In genomic region chr5:82873452-82873851, GRCh38 we compare ENCODE assay signal across 2 cellular contexts.
A peak's percentile ranks its signal among the peaks of the same experiment; 100 is the strongest.
TF ChIP-seq lines count a peak whose summit lies in the region.

No MANE protein-coding gene starts in this region.

TF ChIP-seq in GM23338, 12 proteins besides CTCF, POLR2A, EP300 and RAD21:
- TF ChIP-seq, protein P1, sequence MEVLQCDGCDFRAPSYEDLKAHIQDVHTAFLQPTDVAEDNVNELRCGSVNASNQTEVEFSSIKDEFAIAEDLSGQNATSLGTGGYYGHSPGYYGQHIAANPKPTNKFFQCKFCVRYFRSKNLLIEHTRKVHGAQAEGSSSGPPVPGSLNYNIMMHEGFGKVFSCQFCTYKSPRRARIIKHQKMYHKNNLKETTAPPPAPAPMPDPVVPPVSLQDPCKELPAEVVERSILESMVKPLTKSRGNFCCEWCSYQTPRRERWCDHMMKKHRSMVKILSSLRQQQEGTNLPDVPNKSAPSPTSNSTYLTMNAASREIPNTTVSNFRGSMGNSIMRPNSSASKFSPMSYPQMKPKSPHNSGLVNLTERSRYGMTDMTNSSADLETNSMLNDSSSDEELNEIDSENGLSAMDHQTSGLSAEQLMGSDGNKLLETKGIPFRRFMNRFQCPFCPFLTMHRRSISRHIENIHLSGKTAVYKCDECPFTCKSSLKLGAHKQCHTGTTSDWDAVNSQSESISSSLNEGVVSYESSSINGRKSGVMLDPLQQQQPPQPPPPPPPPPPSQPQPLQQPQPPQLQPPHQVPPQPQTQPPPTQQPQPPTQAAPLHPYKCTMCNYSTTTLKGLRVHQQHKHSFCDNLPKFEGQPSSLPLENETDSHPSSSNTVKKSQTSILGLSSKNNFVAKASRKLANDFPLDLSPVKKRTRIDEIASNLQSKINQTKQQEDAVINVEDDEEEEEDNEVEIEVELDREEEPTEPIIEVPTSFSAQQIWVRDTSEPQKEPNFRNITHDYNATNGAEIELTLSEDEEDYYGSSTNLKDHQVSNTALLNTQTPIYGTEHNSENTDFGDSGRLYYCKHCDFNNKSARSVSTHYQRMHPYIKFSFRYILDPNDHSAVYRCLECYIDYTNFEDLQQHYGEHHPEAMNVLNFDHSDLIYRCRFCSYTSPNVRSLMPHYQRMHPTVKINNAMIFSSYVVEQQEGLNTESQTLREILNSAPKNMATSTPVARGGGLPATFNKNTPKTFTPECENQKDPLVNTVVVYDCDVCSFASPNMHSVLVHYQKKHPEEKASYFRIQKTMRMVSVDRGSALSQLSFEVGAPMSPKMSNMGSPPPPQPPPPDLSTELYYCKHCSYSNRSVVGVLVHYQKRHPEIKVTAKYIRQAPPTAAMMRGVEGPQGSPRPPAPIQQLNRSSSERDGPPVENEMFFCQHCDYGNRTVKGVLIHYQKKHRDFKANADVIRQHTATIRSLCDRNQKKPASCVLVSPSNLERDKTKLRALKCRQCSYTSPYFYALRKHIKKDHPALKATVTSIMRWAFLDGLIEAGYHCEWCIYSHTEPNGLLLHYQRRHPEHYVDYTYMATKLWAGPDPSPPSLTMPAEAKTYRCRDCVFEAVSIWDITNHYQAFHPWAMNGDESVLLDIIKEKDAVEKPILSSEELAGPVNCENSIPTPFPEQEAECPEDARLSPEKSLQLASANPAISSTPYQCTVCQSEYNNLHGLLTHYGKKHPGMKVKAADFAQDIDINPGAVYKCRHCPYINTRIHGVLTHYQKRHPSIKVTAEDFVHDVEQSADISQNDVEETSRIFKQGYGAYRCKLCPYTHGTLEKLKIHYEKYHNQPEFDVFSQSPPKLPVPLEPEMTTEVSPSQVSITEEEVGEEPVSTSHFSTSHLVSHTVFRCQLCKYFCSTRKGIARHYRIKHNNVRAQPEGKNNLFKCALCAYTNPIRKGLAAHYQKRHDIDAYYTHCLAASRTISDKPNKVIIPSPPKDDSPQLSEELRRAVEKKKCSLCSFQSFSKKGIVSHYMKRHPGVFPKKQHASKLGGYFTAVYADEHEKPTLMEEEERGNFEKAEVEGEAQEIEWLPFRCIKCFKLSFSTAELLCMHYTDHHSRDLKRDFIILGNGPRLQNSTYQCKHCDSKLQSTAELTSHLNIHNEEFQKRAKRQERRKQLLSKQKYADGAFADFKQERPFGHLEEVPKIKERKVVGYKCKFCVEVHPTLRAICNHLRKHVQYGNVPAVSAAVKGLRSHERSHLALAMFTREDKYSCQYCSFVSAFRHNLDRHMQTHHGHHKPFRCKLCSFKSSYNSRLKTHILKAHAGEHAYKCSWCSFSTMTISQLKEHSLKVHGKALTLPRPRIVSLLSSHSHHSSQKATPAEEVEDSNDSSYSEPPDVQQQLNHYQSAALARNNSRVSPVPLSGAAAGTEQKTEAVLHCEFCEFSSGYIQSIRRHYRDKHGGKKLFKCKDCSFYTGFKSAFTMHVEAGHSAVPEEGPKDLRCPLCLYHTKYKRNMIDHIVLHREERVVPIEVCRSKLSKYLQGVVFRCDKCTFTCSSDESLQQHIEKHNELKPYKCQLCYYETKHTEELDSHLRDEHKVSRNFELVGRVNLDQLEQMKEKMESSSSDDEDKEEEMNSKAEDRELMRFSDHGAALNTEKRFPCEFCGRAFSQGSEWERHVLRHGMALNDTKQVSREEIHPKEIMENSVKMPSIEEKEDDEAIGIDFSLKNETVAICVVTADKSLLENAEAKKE (CRISPR knock-in tag; IDR thresholded peaks at IDR 0.05), result peak; percentile 71; the same call in 1 of the 2 replicates
- no peak for TF ChIP-seq ZNF331 (CRISPR knock-in tag; IDR thresholded peaks at IDR 0.05; ENCODE audit: low read depth)

TF ChIP-seq in WTC11, 78 proteins besides CTCF, POLR2A, EP300 and RAD21 (continued from another document):
- no peak for TF ChIP-seq MLX (CRISPR knock-in tag; IDR thresholded peaks at IDR 0.05)
- no peak for TF ChIP-seq CBFB (CRISPR knock-in tag; IDR thresholded peaks at IDR 0.05; ENCODE audit: low read depth)
- TF ChIP-seq NR1H2 (CRISPR knock-in tag; IDR thresholded peaks at IDR 0.05), result no peak
- TF ChIP-seq, protein P2, sequence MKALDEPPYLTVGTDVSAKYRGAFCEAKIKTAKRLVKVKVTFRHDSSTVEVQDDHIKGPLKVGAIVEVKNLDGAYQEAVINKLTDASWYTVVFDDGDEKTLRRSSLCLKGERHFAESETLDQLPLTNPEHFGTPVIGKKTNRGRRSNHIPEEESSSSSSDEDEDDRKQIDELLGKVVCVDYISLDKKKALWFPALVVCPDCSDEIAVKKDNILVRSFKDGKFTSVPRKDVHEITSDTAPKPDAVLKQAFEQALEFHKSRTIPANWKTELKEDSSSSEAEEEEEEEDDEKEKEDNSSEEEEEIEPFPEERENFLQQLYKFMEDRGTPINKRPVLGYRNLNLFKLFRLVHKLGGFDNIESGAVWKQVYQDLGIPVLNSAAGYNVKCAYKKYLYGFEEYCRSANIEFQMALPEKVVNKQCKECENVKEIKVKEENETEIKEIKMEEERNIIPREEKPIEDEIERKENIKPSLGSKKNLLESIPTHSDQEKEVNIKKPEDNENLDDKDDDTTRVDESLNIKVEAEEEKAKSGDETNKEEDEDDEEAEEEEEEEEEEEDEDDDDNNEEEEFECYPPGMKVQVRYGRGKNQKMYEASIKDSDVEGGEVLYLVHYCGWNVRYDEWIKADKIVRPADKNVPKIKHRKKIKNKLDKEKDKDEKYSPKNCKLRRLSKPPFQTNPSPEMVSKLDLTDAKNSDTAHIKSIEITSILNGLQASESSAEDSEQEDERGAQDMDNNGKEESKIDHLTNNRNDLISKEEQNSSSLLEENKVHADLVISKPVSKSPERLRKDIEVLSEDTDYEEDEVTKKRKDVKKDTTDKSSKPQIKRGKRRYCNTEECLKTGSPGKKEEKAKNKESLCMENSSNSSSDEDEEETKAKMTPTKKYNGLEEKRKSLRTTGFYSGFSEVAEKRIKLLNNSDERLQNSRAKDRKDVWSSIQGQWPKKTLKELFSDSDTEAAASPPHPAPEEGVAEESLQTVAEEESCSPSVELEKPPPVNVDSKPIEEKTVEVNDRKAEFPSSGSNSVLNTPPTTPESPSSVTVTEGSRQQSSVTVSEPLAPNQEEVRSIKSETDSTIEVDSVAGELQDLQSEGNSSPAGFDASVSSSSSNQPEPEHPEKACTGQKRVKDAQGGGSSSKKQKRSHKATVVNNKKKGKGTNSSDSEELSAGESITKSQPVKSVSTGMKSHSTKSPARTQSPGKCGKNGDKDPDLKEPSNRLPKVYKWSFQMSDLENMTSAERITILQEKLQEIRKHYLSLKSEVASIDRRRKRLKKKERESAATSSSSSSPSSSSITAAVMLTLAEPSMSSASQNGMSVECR (CRISPR knock-in tag; IDR thresholded peaks at IDR 0.05; ENCODE audit: borderline replicate concordance), result no peak
- no peak for TF ChIP-seq ZNF232 (CRISPR knock-in tag; IDR thresholded peaks at IDR 0.05)
